Comparison of ENCODE assay signal across 27 cellular contexts in the genomic region with DNA sequence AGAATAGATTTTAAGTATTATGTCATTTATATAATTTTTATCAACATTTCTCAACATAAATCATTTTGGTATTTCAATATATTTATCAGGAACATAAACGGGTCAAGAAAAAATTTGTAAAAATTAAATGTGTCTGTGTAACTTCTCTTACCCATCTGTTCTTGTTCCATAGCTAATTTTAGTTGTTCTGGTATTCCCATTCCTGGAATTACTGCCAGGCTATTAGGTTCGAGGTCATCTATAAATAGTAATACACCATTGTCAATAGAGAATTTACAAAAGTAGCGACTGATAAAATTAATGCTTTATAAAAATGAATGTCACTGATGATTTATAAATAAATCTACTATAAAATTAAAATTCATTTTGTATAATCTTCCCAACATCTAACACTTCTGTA. TPM values are rescaled to one million over a fixed set of nuclear protein-coding genes. Genes with fewer than 3 reads are reported as not detected.
A peak's percentile ranks its signal among the peaks of the same experiment; 100 is the strongest.
DNase-seq lines count a peak whose midpoint lies in the region; ATAC-seq, FAIRE-seq and TF ChIP-seq lines count a peak whose summit lies in the region.
"Had no signal": no experiment of that assay in that cellular context is flagged by ENCODE, and none has a peak within 500 bp of the region (broad histone marks: within the 10 kb centered on the region; RNA-seq: fewer than 3 reads in every experiment).

No MANE protein-coding gene starts in this region.

- no peak for TF ChIP-seq POLR2A in gastrocnemius medialis (IDR thresholded peaks at IDR 0.05)

- H3K4me3 ChIP-seq in PC-3 (ENCODE audit: low read length) (no peak overlapping the region), RWPE2 (ENCODE audit: severe bottlenecking) (no peak overlapping the region), gastrocnemius medialis (no peak overlapping the region)
- H3K4me3 ChIP-seq: GM12878, GM23248, SK-N-MC had no signal

- ATAC-seq in PC-3 = no peak
- no peak for ATAC-seq in RWPE2 (ENCODE audit: low read depth)
- peak; percentile 67 to 71 for ATAC-seq in gastrocnemius medialis
- ATAC-seq in HG02610 (IDR thresholded peaks at IDR 0.05; ENCODE audit: unreplicated experiment) = no peak
- ATAC-seq: GM12878 had no signal

- in situ Hi-C loops in gastrocnemius medialis (cut with MboI; ENCODE audit: low sequenced_read_pairs in 4 of 4) = no loop called here

- TF ChIP-seq CTCF in PC-3 (conservative IDR thresholded peaks at IDR 0.05; ENCODE audit: low read depth, low read length) = no peak
- no peak for TF ChIP-seq CTCF in RWPE2 (IDR thresholded peaks at IDR 0.05; ENCODE audit: poor library complexity, severe bottlenecking)
- TF ChIP-seq CTCF in gastrocnemius medialis (IDR thresholded peaks at IDR 0.05 in 4 of 5, conservative IDR thresholded peaks at IDR 0.05 in 1 of 5) = no peak

- no peaks in the 10 kb centered on the region for H3K79me2 ChIP-seq in PC-3 (ENCODE audit: low read length)

- peak overlapping the region; percentile 83 for H3K27ac ChIP-seq in PC-3 (ENCODE audit: low read length)
- peak overlapping the region; percentile 49 for H3K27ac ChIP-seq in RWPE2 (ENCODE audit: poor library complexity, severe bottlenecking)
- H3K27ac ChIP-seq in gastrocnemius medialis = peak overlapping the region; percentile 30 to 48 (median 38)
- H3K27ac ChIP-seq: SK-N-MC had no signal

- H3K36me3 ChIP-seq in PC-3 (ENCODE audit: low read depth, low read length) (peaks cover 34% of the 10 kb centered on the region), RWPE2 (ENCODE audit: low read depth) (peaks cover 79% of the 10 kb centered on the region), gastrocnemius medialis (peaks cover 0 to 54% of the 10 kb centered on the region in 2 donors)

- no peaks in the 10 kb centered on the region for H3K9me2 ChIP-seq in PC-3 (replicated peaks; ENCODE audit: low read length)

- no peak overlapping the region for H3K4me2 ChIP-seq in PC-3 (ENCODE audit: low read length)

- intact Hi-C loops in PC-3 (cut with micrococcal nuclease) (no loop called here), gastrocnemius medialis (cut with DNase I; ENCODE audit: low total_unique reads) (no loop called here)

- no peak overlapping the region for H2AFZ ChIP-seq in PC-3 (ENCODE audit: low read length)
- H2AFZ ChIP-seq: GM23248 had no signal

- DNase-seq in PC-3 (no peak), RWPE2 (ENCODE audit: low spot score) (no peak), gastrocnemius medialis (no peak), ecto neural progenitor cell (ENCODE audit: low spot score) (no peak)
- DNase-seq in activated CD4-positive, alpha-beta T cell treated with anti-CD3 and anti-CD28 coated beads for 48 hours = no peak
- DNase-seq: BE2C; CD8-positive, alpha-beta memory T cell; DMS 273 treated with DMSO at 0.1 percent for 48 hours; DMS79; EL; GDM1; GM23248; H7; Karpas-422; NCI-H1092 treated with DMSO at 0.1 percent for 48 hours; NCI-H1436 treated with DMSO at 0.1 percent for 48 hours; NCI-H1930; NCI-H2107; NCI-H524; NCI-H82; NK-92 treated with Interleukin-12 subunit alpha and Interleukin-12 subunit beta, amount 100 ng/mL, for 24 hours; RPMI8226; SIG-M5 had no signal

- H3K9ac ChIP-seq in PC-3 (ENCODE audit: low read length) = no peak overlapping the region
- H3K9ac ChIP-seq: GM23248 had no signal

- peak; percentile 51 for FAIRE-seq in islet of Langerhans (lab: Jason Lieb, UNC)
- FAIRE-seq: GM12878 had no signal

- no peaks in the 10 kb centered on the region for H3K9me3 ChIP-seq in PC-3 (ENCODE audit: low read length)
- H3K9me3 ChIP-seq in RWPE2 (ENCODE audit: severe bottlenecking) = no peaks in the 10 kb centered on the region
- H3K9me3 ChIP-seq in gastrocnemius medialis = no peaks in the 10 kb centered on the region
- H3K9me3 ChIP-seq: BE2C had no signal

- H3K27me3 ChIP-seq in PC-3 (ENCODE audit: low read length) = no peaks in the 10 kb centered on the region
- no peaks in the 10 kb centered on the region for H3K27me3 ChIP-seq in RWPE2 (ENCODE audit: insufficient read depth, poor library complexity, severe bottlenecking)
- H3K27me3 ChIP-seq in gastrocnemius medialis = no peaks in the 10 kb centered on the region
- H3K27me3 ChIP-seq: BE2C had no signal

- CTCF ChIA-PET in PC-3 (lab: Charles Lee) = no interaction called here

- H3K4me1 ChIP-seq in PC-3 (ENCODE audit: insufficient read depth, low read length) = peaks cover 20% of the 10 kb centered on the region
- H3K4me1 ChIP-seq in RWPE2 (ENCODE audit: insufficient read depth, poor library complexity, severe bottlenecking) = peaks cover 18% of the 10 kb centered on the region
- H3K4me1 ChIP-seq in gastrocnemius medialis = peaks cover 27 to 28% of the 10 kb centered on the region in 2 donors
- H3K4me1 ChIP-seq: BE2C had no signal

- POLR2A ChIA-PET in PC-3 (lab: Charles Lee; ENCODE audit: unreplicated experiment) = no interaction called here

- no TSS peak for BruUV-seq in PC-3 (replicated peaks; lab: Mats Ljungman, UMichigan)

- H4K20me1 ChIP-seq in PC-3 (ENCODE audit: low read length) = no peaks in the 10 kb centered on the region

- H3F3A ChIP-seq in PC-3 (ENCODE audit: low read length, unreplicated experiment) = peaks cover 5% of the 10 kb centered on the region

RNA-seq across cellular contexts. Expression of a gene that starts 21.5 kb away (rescaled TPM):
- total RNA-seq in PC-3 (2014; rRNA removed) (4.2 and 5.4 TPM in 2 replicates), gastrocnemius medialis (1 to 10 TPM; 3.0 to 5.5 (median 3.5) TPM)

RNA-seq across cellular contexts. Expression of a gene that starts 47.5 kb away (rescaled TPM):
- total RNA-seq in PC-3 (2014; rRNA removed) = 4.6 and 5.0 TPM in 2 replicates
- 10 to 100 TPM in 2 of 4 donors, 1 to 10 TPM in 2; 5.3 to 15.5 (median 9.9) TPM for total RNA-seq in gastrocnemius medialis

Comparison
In these comparisons a context has a peak if more than half of its experiments do, and no peak if none do; other contexts are left out.
1. ATAC-seq: peak in gastrocnemius medialis (2 of 2); none in PC-3 (single experiment), RWPE2 (single experiment) and HG02610 (single experiment).
2. Peak in every context shown above with its lines, with median percentiles within 50 percentile points of each other: H3K27ac ChIP-seq.